Comparison of ENCODE assay signal across 8 cellular contexts in the genomic region with DNA sequence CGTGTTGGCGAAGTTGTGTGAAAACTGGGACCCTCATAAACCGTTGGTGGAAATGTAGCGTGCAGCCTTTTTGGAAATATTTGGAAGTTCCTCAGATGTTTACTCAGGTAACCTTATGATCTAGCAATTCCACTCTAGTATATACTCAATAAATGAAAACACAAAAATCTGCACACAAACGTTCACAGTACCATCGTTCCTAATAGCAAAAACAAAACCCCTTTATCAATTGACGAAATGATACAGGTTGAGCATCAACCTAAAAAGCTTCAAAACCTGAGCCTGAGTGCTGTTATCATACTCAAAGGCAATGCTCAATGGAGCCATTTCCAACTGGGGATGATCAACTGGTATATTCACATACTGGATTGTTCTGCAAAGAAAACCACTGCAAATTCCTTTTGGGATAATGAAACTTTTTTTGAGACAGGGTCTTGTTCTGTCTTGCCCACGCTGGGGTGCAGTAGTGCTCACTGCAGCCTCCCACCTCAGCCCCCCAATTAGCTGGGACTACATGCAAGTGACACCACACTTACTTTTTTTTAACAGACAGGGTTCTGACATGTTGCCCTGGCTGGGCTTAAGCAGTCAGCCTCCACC. TPM values are rescaled to one million over a fixed set of nuclear protein-coding genes. Genes with fewer than 3 reads are reported as not detected.
DNase-seq lines count a peak whose midpoint lies in the region; FAIRE-seq and TF ChIP-seq lines count a peak whose summit lies in the region.

No MANE protein-coding gene starts in this region.

- H3K27ac ChIP-seq in PC-9 (peak overlapping the region; percentile 97), ectodermal cell (ENCODE audit: insufficient read depth, low read depth, low read length, poor library complexity, severe bottlenecking) (peak overlapping the region; percentile 84), parathyroid adenoma (peak overlapping the region; percentile 81)

- H3K4me1 ChIP-seq in ES-I3 (ENCODE audit: insufficient read depth, low read length) (peaks cover 2% of the 10 kb centered on the region), PC-9 (replicated peaks; ENCODE audit: insufficient read depth) (peaks cover 31% of the 10 kb centered on the region), ectodermal cell (ENCODE audit: control insufficient read depth, insufficient read depth, low read length) (peaks cover 19% of the 10 kb centered on the region), parathyroid adenoma (no peaks in the 10 kb centered on the region)

- no peaks in the 10 kb centered on the region for H3K27me3 ChIP-seq in PC-9 (ENCODE audit: insufficient read depth, low read depth)
- no peaks in the 10 kb centered on the region for H3K27me3 ChIP-seq in ectodermal cell (ENCODE audit: control insufficient read depth, insufficient read depth, low read length, poor library complexity, severe bottlenecking)
- H3K27me3 ChIP-seq in parathyroid adenoma (ENCODE audit: control insufficient read depth, insufficient read depth, low read length) = no peaks in the 10 kb centered on the region
- H3K27me3 ChIP-seq in H7 (ENCODE audit: control insufficient read depth, insufficient read depth, low read length) = no peaks in the 10 kb centered on the region

- peaks cover 18% of the 10 kb centered on the region; the same call in 1 of the 2 replicates for H4K20me1 ChIP-seq in PC-9 (ENCODE audit: insufficient read depth)

- DNase-seq in PC-9 = no peak
- DNase-seq in HTR-8/SVneo (ENCODE audit: insufficient read length, low spot score) = no peak
- DNase-seq in nucleus accumbens (lab: John Stamatoyannopoulos, UW) = no peak
- DNase-seq in H7 = no peak
- no peak for DNase-seq in mucosa of gallbladder (ENCODE audit: low spot score)

- H3K79me2 ChIP-seq in PC-9 (ENCODE audit: low read depth) (peaks cover 63% of the 10 kb centered on the region), parathyroid adenoma (peaks cover 19% of the 10 kb centered on the region)

- H2AFZ ChIP-seq in PC-9 (no peak overlapping the region), parathyroid adenoma (peak overlapping the region; percentile 75)

- BruUV-seq in PC-9 (replicated peaks; lab: Mats Ljungman, UMichigan) = no TSS peak

- POLR2A ChIA-PET in PC-9 (lab: Charles Lee; ENCODE audit: unreplicated experiment) = interaction anchor here (0.5 kb wide), 1 partner anchor 10 kb away, joined by 4 read pairs; no protein-coding TSS in a partner anchor

- CTCF ChIA-PET in PC-9 (lab: Charles Lee) = interaction anchor here (0.6 to 1.2 kb wide), 2 partner anchors 371 to 466 kb away, joined by 3 to 4 read pairs; no protein-coding TSS in a partner anchor

- H3K4me2 ChIP-seq in PC-9 (peak overlapping the region; percentile 97), parathyroid adenoma (ENCODE audit: low read length) (peak overlapping the region; percentile 75)

- no peaks in the 10 kb centered on the region for H3K9me3 ChIP-seq in ES-I3 (ENCODE audit: control insufficient read depth, insufficient read depth, low read length)
- no peaks in the 10 kb centered on the region for H3K9me3 ChIP-seq in PC-9 (ENCODE audit: insufficient read depth, low read depth)
- no peaks in the 10 kb centered on the region for H3K9me3 ChIP-seq in ectodermal cell (ENCODE audit: control insufficient read depth, low read length)
- H3K9me3 ChIP-seq in parathyroid adenoma (ENCODE audit: control insufficient read depth, low read length) = no peaks in the 10 kb centered on the region

- no peak for FAIRE-seq in HTR-8/SVneo (lab: Jason Lieb, UNC)

- H3K4me3 ChIP-seq in PC-9 (peak overlapping the region; percentile 92; the same call in 1 of the 2 replicates), ectodermal cell (ENCODE audit: insufficient read depth, low read depth, low read length) (peak overlapping the region; percentile 77), parathyroid adenoma (ENCODE audit: low read depth, low read length) (peak overlapping the region; percentile 90), H7 (ENCODE audit: insufficient read depth, low read depth, low read length) (no peak overlapping the region)

- TF ChIP-seq CTCF in PC-9 (conservative IDR thresholded peaks at IDR 0.05) (no peak), parathyroid adenoma (IDR thresholded peaks at IDR 0.05) (no peak)

- H3K36me3 ChIP-seq in ES-I3 (ENCODE audit: insufficient read depth, low read length) = peaks cover 31% of the 10 kb centered on the region
- H3K36me3 ChIP-seq in PC-9 (ENCODE audit: low read depth) = peaks cover 38% of the 10 kb centered on the region
- H3K36me3 ChIP-seq in ectodermal cell (ENCODE audit: control insufficient read depth, insufficient read depth, low read length) = peaks cover 31% of the 10 kb centered on the region
- H3K36me3 ChIP-seq in parathyroid adenoma (ENCODE audit: control insufficient read depth, insufficient read depth, low read length) = no peaks in the 10 kb centered on the region
- H3K36me3 ChIP-seq in H7 (replicated peaks; ENCODE audit: control insufficient read depth, insufficient read depth, low read length) = peaks cover 23% of the 10 kb centered on the region

- H3F3A ChIP-seq in PC-9 (ENCODE audit: insufficient read depth, low read depth) = peaks cover 55% of the 10 kb centered on the region

- H3K9ac ChIP-seq in ES-I3 (ENCODE audit: low read depth, low read length) = peak overlapping the region; percentile 90
- no peak overlapping the region for H3K9ac ChIP-seq in parathyroid adenoma

- 88 to 89% methylated on average over 8 of the region's 8 CpGs for WGBS in ectodermal cell, 2 experiments

- intact Hi-C loops in PC-9 (cut with micrococcal nuclease; ENCODE audit: unreplicated experiment) = no loop called here

- no peaks in the 10 kb centered on the region for H3K9me2 ChIP-seq in PC-9 (ENCODE audit: insufficient read depth)

RNA-seq across cellular contexts. Expression of gene C18orf32, which starts 0.8 kb away (rescaled TPM):
- total RNA-seq in PC-9 (2021) = 11.3 and 19.2 TPM in 2 replicates
- polyA plus RNA-seq in ectodermal cell (2013, experiment 1 of 4) = 27.1 TPM
- 24.8 TPM for polyA plus RNA-seq in ectodermal cell (2013, experiment 2 of 4)
- 30.1 TPM for polyA plus RNA-seq in ectodermal cell (2013, experiment 3 of 4)
- polyA plus RNA-seq in ectodermal cell (2013, experiment 4 of 4) = 38.0 TPM
- 21.0 and 28.9 TPM in 2 replicates for total RNA-seq in H7 (2014; rRNA removed; shearing (Covaris generic))
- 81.9 TPM for total RNA-seq in mucosa of gallbladder

RNA-seq across cellular contexts. Expression of gene RPL17, which starts 4.5 kb away (rescaled TPM):
- total RNA-seq in PC-9 (2021) = 1,187 and 1,243 TPM in 2 replicates
- polyA plus RNA-seq in ectodermal cell (2013, experiment 1 of 4) = 3,047 TPM
- polyA plus RNA-seq in ectodermal cell (2013, experiment 2 of 4) = 2,696 TPM
- polyA plus RNA-seq in ectodermal cell (2013, experiment 3 of 4) = 3,280 TPM
- polyA plus RNA-seq in ectodermal cell (2013, experiment 4 of 4) = 3,607 TPM
- 2,373 and 3,387 TPM in 2 replicates for total RNA-seq in H7 (2014; rRNA removed; shearing (Covaris generic))
- 1,108 TPM for total RNA-seq in mucosa of gallbladder

RNA-seq across cellular contexts. Expression of gene DYM, which starts 27.4 kb away (rescaled TPM):
- 28.0 and 40.8 TPM in 2 replicates for total RNA-seq in PC-9 (2021)
- polyA plus RNA-seq in ectodermal cell (2013, experiment 1 of 4) = 49.9 TPM
- 59.5 TPM for polyA plus RNA-seq in ectodermal cell (2013, experiment 2 of 4)
- 45.3 TPM for polyA plus RNA-seq in ectodermal cell (2013, experiment 3 of 4)
- 44.7 TPM for polyA plus RNA-seq in ectodermal cell (2013, experiment 4 of 4)
- 62.5 and 66.6 TPM in 2 replicates for total RNA-seq in H7 (2014; rRNA removed; shearing (Covaris generic))
- 67.5 TPM for total RNA-seq in mucosa of gallbladder
